In the genomic region with DNA sequence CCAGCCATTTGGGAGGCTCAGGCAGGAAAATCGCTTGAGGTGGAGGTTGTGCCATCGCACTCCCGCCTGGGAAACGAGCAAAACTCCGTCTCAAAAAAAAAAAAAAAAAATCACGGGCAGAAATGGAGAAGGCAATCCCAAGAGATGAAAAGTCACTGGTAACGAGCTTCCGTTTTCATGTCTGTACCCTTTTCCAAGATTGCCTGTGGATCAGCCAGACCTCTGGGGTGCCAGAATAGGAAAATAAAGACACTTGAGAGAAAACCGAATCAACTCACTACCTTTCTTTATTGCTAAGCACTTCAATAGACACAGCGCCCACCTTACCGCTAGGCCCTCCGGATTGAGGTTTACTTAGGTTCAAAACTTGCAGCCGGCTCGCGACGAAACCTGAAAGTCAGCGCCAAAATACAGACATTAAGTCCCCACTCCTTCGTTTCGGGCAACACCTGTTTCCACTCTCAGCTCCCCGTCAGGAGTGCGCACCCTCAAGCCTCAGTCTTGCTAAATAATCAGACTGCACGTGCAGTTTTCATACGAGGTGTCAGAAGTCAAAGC, we compare ENCODE assay signal across 8 cellular contexts. TPM values are rescaled to one million over a fixed set of nuclear protein-coding genes. Genes with fewer than 3 reads are reported as not detected.
DNase-seq lines count a peak whose midpoint lies in the region; ATAC-seq lines count a peak whose summit lies in the region.

No MANE protein-coding gene starts in this region.

- peaks cover 38% of the 10 kb centered on the region for H3K36me3 ChIP-seq in iPS-15b (ENCODE audit: control insufficient read depth, insufficient read depth, low read length)

- peak overlapping the region; percentile 91 for H3K27ac Mint-ChIP-seq in activated CD4-positive, alpha-beta T cell treated with anti-CD3 and anti-CD28 coated beads for 36 hours
- H3K27ac Mint-ChIP-seq in activated CD8-positive, alpha-beta T cell treated with anti-CD3 and anti-CD28 coated beads, Interleukin-2, amount 10 ng/mL, durations not matched to agents 7 days and 5 days = peak overlapping the region; percentile 87
- H3K27ac Mint-ChIP-seq in stimulated activated naive CD8-positive, alpha-beta T cell treated with anti-CD3 and anti-CD28 coated beads, Interleukin-15, amount 100 ng/mL, for 72 hours = peak overlapping the region; percentile 67 to 93

- no peaks in the 10 kb centered on the region for H3K27me3 Mint-ChIP-seq in activated CD4-positive, alpha-beta T cell treated with anti-CD3 and anti-CD28 coated beads for 36 hours
- H3K27me3 Mint-ChIP-seq in activated CD8-positive, alpha-beta T cell treated with anti-CD3 and anti-CD28 coated beads, Interleukin-2, amount 10 ng/mL, durations not matched to agents 7 days and 5 days (ENCODE audit: low read depth) = no peaks in the 10 kb centered on the region
- H3K27me3 Mint-ChIP-seq in stimulated activated naive CD8-positive, alpha-beta T cell treated with anti-CD3 and anti-CD28 coated beads, Interleukin-15, amount 100 ng/mL, for 72 hours = no peaks in the 10 kb centered on the region

- H3K4me1 ChIP-seq in iPS-15b (ENCODE audit: control insufficient read depth, insufficient read depth, low read length) = peaks cover 12% of the 10 kb centered on the region

- peaks cover 48% of the 10 kb centered on the region for H3K36me3 Mint-ChIP-seq in activated CD4-positive, alpha-beta T cell treated with anti-CD3 and anti-CD28 coated beads for 36 hours (ENCODE audit: low read depth)
- peaks cover 37% of the 10 kb centered on the region for H3K36me3 Mint-ChIP-seq in activated CD8-positive, alpha-beta T cell treated with anti-CD3 and anti-CD28 coated beads, Interleukin-2, amount 10 ng/mL, durations not matched to agents 7 days and 5 days (ENCODE audit: low read depth)

- peak overlapping the region; percentile 100 for H3K4me3 ChIP-seq in iPS-15b (ENCODE audit: low read depth, low read length)

- intact Hi-C loops in activated CD4-positive, alpha-beta T cell treated with anti-CD3 and anti-CD28 coated beads for 36 hours (cut with DNase I, micrococcal nuclease) = loop anchor here (1.0 to 5.0 kb wide), 25 partner anchors 18 to 734 kb away; a partner anchor contains a TSS

- no peaks in the 10 kb centered on the region for H3K27me3 ChIP-seq in iPS-15b (ENCODE audit: control insufficient read depth, insufficient read depth, low read length)

- peak overlapping the region; percentile 89 for H3K4me3 Mint-ChIP-seq in activated CD4-positive, alpha-beta T cell treated with anti-CD3 and anti-CD28 coated beads for 36 hours
- H3K4me3 Mint-ChIP-seq in activated CD8-positive, alpha-beta T cell treated with anti-CD3 and anti-CD28 coated beads, Interleukin-2, amount 10 ng/mL, durations not matched to agents 7 days and 5 days = peak overlapping the region; percentile 88
- H3K4me3 Mint-ChIP-seq in stimulated activated naive CD8-positive, alpha-beta T cell treated with anti-CD3 and anti-CD28 coated beads, Interleukin-15, amount 100 ng/mL, for 72 hours = peak overlapping the region; percentile 86 to 95

- POLR2A ChIA-PET in activated CD4-positive, alpha-beta T cell treated with anti-CD3 and anti-CD28 coated beads for 36 hours (lab: Charles Lee) = interaction anchor here (0.7 to 1.6 kb wide), 26 partner anchors 8 to 372 kb away, joined by 3 to 19 read pairs (median 5); a partner anchor contains a TSS
- POLR2A ChIA-PET in activated CD8-positive, alpha-beta T cell treated with anti-CD3 and anti-CD28 coated beads, Interleukin-2, amount 10 ng/mL, durations not matched to agents 7 days and 5 days (lab: Charles Lee) = interaction anchor here (0.5 to 2.6 kb wide), 27 partner anchors 9 to 494 kb away, joined by 3 to 39 read pairs (median 6); a partner anchor contains a TSS

- ATAC-seq in activated CD4-positive, alpha-beta T cell treated with anti-CD3 and anti-CD28 coated beads for 36 hours = no peak
- no peak for ATAC-seq in activated CD8-positive, alpha-beta T cell treated with anti-CD3 and anti-CD28 coated beads, Interleukin-2, amount 10 ng/mL, durations not matched to agents 7 days and 5 days
- ATAC-seq in stimulated activated naive CD8-positive, alpha-beta T cell treated with anti-CD3 and anti-CD28 coated beads, Interleukin-15, amount 100 ng/mL, for 72 hours = no peak

- H3K9me3 Mint-ChIP-seq in activated CD4-positive, alpha-beta T cell treated with anti-CD3 and anti-CD28 coated beads for 36 hours (ENCODE audit: low read depth) = no peaks in the 10 kb centered on the region
- H3K9me3 Mint-ChIP-seq in activated CD8-positive, alpha-beta T cell treated with anti-CD3 and anti-CD28 coated beads, Interleukin-2, amount 10 ng/mL, durations not matched to agents 7 days and 5 days (ENCODE audit: insufficient read depth) = no peaks in the 10 kb centered on the region
- H3K9me3 Mint-ChIP-seq in stimulated activated naive CD8-positive, alpha-beta T cell treated with anti-CD3 and anti-CD28 coated beads, Interleukin-15, amount 100 ng/mL, for 72 hours = no peaks in the 10 kb centered on the region

- H3K4me1 Mint-ChIP-seq in activated CD4-positive, alpha-beta T cell treated with anti-CD3 and anti-CD28 coated beads for 36 hours = peaks cover 36% of the 10 kb centered on the region
- H3K4me1 Mint-ChIP-seq in activated CD8-positive, alpha-beta T cell treated with anti-CD3 and anti-CD28 coated beads, Interleukin-2, amount 10 ng/mL, durations not matched to agents 7 days and 5 days (ENCODE audit: low read depth) = peaks cover 53% of the 10 kb centered on the region
- H3K4me1 Mint-ChIP-seq in stimulated activated naive CD8-positive, alpha-beta T cell treated with anti-CD3 and anti-CD28 coated beads, Interleukin-15, amount 100 ng/mL, for 72 hours = peaks cover 73% of the 10 kb centered on the region

- CTCF ChIA-PET in activated CD4-positive, alpha-beta T cell treated with anti-CD3 and anti-CD28 coated beads for 36 hours (lab: Charles Lee) = interaction anchor here (0.7 to 1.8 kb wide), 9 partner anchors 8 to 599 kb away, joined by 3 to 20 read pairs (median 6); a partner anchor contains a TSS
- CTCF ChIA-PET in activated CD8-positive, alpha-beta T cell treated with anti-CD3 and anti-CD28 coated beads, Interleukin-2, amount 10 ng/mL, durations not matched to agents 7 days and 5 days (lab: Charles Lee) = interaction anchor here (1.0 to 3.8 kb wide), 15 partner anchors 8 to 382 kb away, joined by 3 to 25 read pairs (median 7); a partner anchor contains a TSS

- H3K9ac ChIP-seq in iPS-15b (ENCODE audit: low read depth, low read length) = peak overlapping the region; percentile 97

- no peaks in the 10 kb centered on the region for H3K9me3 ChIP-seq in iPS-15b (ENCODE audit: control insufficient read depth, insufficient read depth, low read length)

- DNase-seq in activated CD4-positive, alpha-beta T cell treated with anti-CD3 and anti-CD28 coated beads for 36 hours = peak; percentile 36
- no peak for DNase-seq in activated CD4-positive, alpha-beta T cell treated with anti-CD3 and anti-CD28 coated beads for 4 hours
- DNase-seq in activated CD8-positive, alpha-beta T cell treated with anti-CD3 and anti-CD28 coated beads, Interleukin-2, amount 10 ng/mL, durations not matched to agents 7 days and 5 days = peak; percentile 46
- DNase-seq in stimulated activated naive CD8-positive, alpha-beta T cell treated with anti-CD3 and anti-CD28 coated beads, Interleukin-15, amount 100 ng/mL, for 72 hours = no peak
- DNase-seq in mucosa of gallbladder (ENCODE audit: low spot score) = no peak
- DNase-seq in GOT3 (lab: John Stamatoyannopoulos, UW) = no peak
- DNase-seq in kidney glomerular epithelial cell (lab: John Stamatoyannopoulos, UW) = no peak

RNA-seq across cellular contexts. Expression of a gene that starts 1.0 kb away (rescaled TPM):
- 10 to 100 TPM; 70.7 to 93.7 TPM for total RNA-seq in activated CD4-positive, alpha-beta T cell treated with anti-CD3 and anti-CD28 coated beads for 36 hours
- total RNA-seq in activated CD8-positive, alpha-beta T cell treated with anti-CD3 and anti-CD28 coated beads, Interleukin-2, amount 10 ng/mL, durations not matched to agents 7 days and 5 days = 10 to 100 TPM; 56.8 to 59.5 TPM
- total RNA-seq in mucosa of gallbladder = 100 TPM

RNA-seq across cellular contexts. Expression of a gene that starts 6.2 kb away (rescaled TPM):
- total RNA-seq in activated CD4-positive, alpha-beta T cell treated with anti-CD3 and anti-CD28 coated beads for 36 hours = under 1 TPM in 1 of 2 experiments, not detected in 1; 0.21 TPM
- total RNA-seq in activated CD8-positive, alpha-beta T cell treated with anti-CD3 and anti-CD28 coated beads, Interleukin-2, amount 10 ng/mL, durations not matched to agents 7 days and 5 days = under 1 TPM; 0.26 to 0.31 TPM
- total RNA-seq in mucosa of gallbladder = 7.7 TPM

RNA-seq across cellular contexts. Expression of a gene that starts 18.9 kb away (rescaled TPM):
- total RNA-seq in activated CD4-positive, alpha-beta T cell treated with anti-CD3 and anti-CD28 coated beads for 36 hours = 10 to 100 TPM; 64.3 to 71.2 TPM
- 10 to 100 TPM; 66.0 to 76.6 TPM for total RNA-seq in activated CD8-positive, alpha-beta T cell treated with anti-CD3 and anti-CD28 coated beads, Interleukin-2, amount 10 ng/mL, durations not matched to agents 7 days and 5 days
- 154 TPM for total RNA-seq in mucosa of gallbladder

RNA-seq across cellular contexts. Expression of a gene that starts 41.8 kb away (rescaled TPM):
- 1 to 10 TPM in 1 of 2 experiments, under 1 TPM in 1; 0.98 to 1.3 TPM for total RNA-seq in activated CD4-positive, alpha-beta T cell treated with anti-CD3 and anti-CD28 coated beads for 36 hours
- under 1 TPM; 0.05 to 0.63 TPM for total RNA-seq in activated CD8-positive, alpha-beta T cell treated with anti-CD3 and anti-CD28 coated beads, Interleukin-2, amount 10 ng/mL, durations not matched to agents 7 days and 5 days
- total RNA-seq in mucosa of gallbladder = 0.58 TPM

RNA-seq across cellular contexts. Expression of a gene that starts 50.6 kb away (rescaled TPM):
- 10 to 100 TPM; 61.3 to 76.1 TPM for total RNA-seq in activated CD4-positive, alpha-beta T cell treated with anti-CD3 and anti-CD28 coated beads for 36 hours
- 10 to 100 TPM; 34.5 to 37.8 TPM for total RNA-seq in activated CD8-positive, alpha-beta T cell treated with anti-CD3 and anti-CD28 coated beads, Interleukin-2, amount 10 ng/mL, durations not matched to agents 7 days and 5 days
- 31.2 TPM for total RNA-seq in mucosa of gallbladder

Comparison
In these comparisons a context has a peak if more than half of its experiments do, and no peak if none do; other contexts are left out.
1. DNase-seq: peak in activated CD4-positive, alpha-beta T cell treated with anti-CD3 and anti-CD28 coated beads for 36 hours (single experiment) and activated CD8-positive, alpha-beta T cell treated with anti-CD3 and anti-CD28 coated beads, Interleukin-2, amount 10 ng/mL, durations not matched to agents 7 days and 5 days (single experiment); none in activated CD4-positive, alpha-beta T cell treated with anti-CD3 and anti-CD28 coated beads for 4 hours (0 of 2), stimulated activated naive CD8-positive, alpha-beta T cell treated with anti-CD3 and anti-CD28 coated beads, Interleukin-15, amount 100 ng/mL, for 72 hours (0 of 2), mucosa of gallbladder (single experiment), GOT3 (single experiment) and kidney glomerular epithelial cell (single experiment).
2. Peak in every context shown above with its lines, with median percentiles within 50 percentile points of each other: H3K27ac Mint-ChIP-seq and H3K4me3 Mint-ChIP-seq.